Comparison of ENCODE assay signal across 1 cellular context in the genomic region with DNA sequence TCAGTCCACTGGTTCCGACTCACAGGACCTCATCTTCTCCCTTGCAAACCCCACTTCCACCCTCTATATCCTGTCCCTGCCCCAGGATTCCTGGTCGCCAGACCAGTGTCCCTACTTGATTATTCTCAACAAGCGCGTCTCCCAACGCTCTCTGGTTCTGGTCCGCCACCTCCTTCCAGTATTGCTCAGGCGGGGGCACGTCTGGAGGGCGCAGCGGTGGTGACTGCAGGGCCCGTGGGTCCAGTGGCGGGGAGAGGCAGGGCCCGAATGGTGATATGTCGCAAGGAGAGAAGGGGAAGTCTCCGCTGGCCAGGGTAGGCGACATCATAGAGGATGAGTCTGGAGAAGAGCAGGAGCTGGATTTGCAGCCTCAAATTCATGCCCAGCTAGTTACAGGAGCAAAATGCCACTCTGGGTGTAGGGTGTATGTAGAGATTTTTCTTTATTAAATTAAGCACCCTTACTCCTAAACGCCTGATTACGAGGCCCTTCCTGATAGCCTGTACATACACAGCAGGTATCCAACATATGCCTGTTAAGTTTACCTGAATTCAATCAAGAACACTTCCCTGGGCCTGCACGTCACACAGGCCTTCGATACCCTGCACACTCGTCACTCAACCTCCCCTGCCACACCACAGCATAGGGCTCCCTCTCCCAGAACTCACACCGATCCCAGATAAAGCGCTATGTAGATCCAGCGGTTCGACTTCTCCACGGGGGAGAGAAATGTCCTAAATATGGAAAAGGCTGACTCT.
TF ChIP-seq lines count a peak whose summit lies in the region.

No MANE protein-coding gene starts in this region.

TF ChIP-seq in GM23338, 12 proteins besides CTCF, POLR2A, EP300 and RAD21:
- TF ChIP-seq, protein P1, sequence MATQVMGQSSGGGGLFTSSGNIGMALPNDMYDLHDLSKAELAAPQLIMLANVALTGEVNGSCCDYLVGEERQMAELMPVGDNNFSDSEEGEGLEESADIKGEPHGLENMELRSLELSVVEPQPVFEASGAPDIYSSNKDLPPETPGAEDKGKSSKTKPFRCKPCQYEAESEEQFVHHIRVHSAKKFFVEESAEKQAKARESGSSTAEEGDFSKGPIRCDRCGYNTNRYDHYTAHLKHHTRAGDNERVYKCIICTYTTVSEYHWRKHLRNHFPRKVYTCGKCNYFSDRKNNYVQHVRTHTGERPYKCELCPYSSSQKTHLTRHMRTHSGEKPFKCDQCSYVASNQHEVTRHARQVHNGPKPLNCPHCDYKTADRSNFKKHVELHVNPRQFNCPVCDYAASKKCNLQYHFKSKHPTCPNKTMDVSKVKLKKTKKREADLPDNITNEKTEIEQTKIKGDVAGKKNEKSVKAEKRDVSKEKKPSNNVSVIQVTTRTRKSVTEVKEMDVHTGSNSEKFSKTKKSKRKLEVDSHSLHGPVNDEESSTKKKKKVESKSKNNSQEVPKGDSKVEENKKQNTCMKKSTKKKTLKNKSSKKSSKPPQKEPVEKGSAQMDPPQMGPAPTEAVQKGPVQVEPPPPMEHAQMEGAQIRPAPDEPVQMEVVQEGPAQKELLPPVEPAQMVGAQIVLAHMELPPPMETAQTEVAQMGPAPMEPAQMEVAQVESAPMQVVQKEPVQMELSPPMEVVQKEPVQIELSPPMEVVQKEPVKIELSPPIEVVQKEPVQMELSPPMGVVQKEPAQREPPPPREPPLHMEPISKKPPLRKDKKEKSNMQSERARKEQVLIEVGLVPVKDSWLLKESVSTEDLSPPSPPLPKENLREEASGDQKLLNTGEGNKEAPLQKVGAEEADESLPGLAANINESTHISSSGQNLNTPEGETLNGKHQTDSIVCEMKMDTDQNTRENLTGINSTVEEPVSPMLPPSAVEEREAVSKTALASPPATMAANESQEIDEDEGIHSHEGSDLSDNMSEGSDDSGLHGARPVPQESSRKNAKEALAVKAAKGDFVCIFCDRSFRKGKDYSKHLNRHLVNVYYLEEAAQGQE (IDR thresholded peaks at IDR 0.05; ENCODE audit: unreplicated experiment) = no peak
- TF ChIP-seq EZH2 (IDR thresholded peaks at IDR 0.05; ENCODE audit: low read depth, unreplicated experiment) (peak; percentile 90), EZH2phosphoT487 (IDR thresholded peaks at IDR 0.05; ENCODE audit: unreplicated experiment) (peak; percentile 97)
